Comparison of ENCODE assay signal across 11 cellular contexts in genomic region chr7:128020161-128020560, GRCh38. TPM values are rescaled to one million over a fixed set of nuclear protein-coding genes. Genes with fewer than 3 reads are reported as not detected.
DNase-seq lines count a peak whose midpoint lies in the region; ATAC-seq and TF ChIP-seq lines count a peak whose summit lies in the region.
"Had no signal": no experiment of that assay in that cellular context is flagged by ENCODE, and none has a peak within 500 bp of the region (broad histone marks: within the 10 kb centered on the region; RNA-seq: fewer than 3 reads in every experiment).

No MANE protein-coding gene starts in this region.

- H3F3A ChIP-seq in GM23338 (replicated peaks; ENCODE audit: low read depth): no peaks in the 10 kb centered on the region; the same call in 1 of the 2 replicates

- ATAC-seq in GM23338 (peak; percentile 54), GM19452 (IDR thresholded peaks at IDR 0.05; ENCODE audit: unreplicated experiment) (no peak), GM19455 (IDR thresholded peaks at IDR 0.05; ENCODE audit: unreplicated experiment) (no peak)
- ATAC-seq in stimulated activated naive B cell treated with anti-CD40 and anti-IgM and Interleukin-4, amounts not matched to agents 10 μg/mL and 1 μg/mL and 100 μg/mL, for 72 hours (replicated peaks): no peak
- ATAC-seq: left cardiac atrium; stimulated activated effector memory CD8-positive, alpha-beta T cell treated with anti-CD3 and anti-CD28 coated beads, Interleukin-12 subunit alpha, Interleukin-12 subunit beta, amount 100 ng/mL, for 72 hours had no signal

- no peaks in the 10 kb centered on the region for H3K36me3 ChIP-seq in GM23338 (ENCODE audit: insufficient read depth)
- H3K36me3 ChIP-seq in hepatocyte (replicated peaks; ENCODE audit: insufficient read depth, low read depth): no peaks in the 10 kb centered on the region

- H3K4me3 ChIP-seq in GM23338 (no peak overlapping the region), hepatocyte (no peak overlapping the region)

- no peak overlapping the region for H3K27ac Mint-ChIP-seq in GM23338
- H3K27ac Mint-ChIP-seq in stimulated activated naive B cell treated with anti-CD40 and anti-IgM and Interleukin-4, amounts not matched to agents 10 μg/mL and 1 μg/mL and 100 μg/mL, for 72 hours: no peak overlapping the region

- peaks cover 5% of the 10 kb centered on the region for H3K27me3 Mint-ChIP-seq in GM23338 (ENCODE audit: insufficient read depth, low read depth, poor library complexity)
- no peaks in the 10 kb centered on the region for H3K27me3 Mint-ChIP-seq in stimulated activated naive B cell treated with anti-CD40 and anti-IgM and Interleukin-4, amounts not matched to agents 10 μg/mL and 1 μg/mL and 100 μg/mL, for 72 hours

- H3K27me3 ChIP-seq in GM23338 (ENCODE audit: insufficient read depth) (no peaks in the 10 kb centered on the region), hepatocyte (no peaks in the 10 kb centered on the region)

- H3K9me3 Mint-ChIP-seq in GM23338: no peaks in the 10 kb centered on the region
- H3K9me3 Mint-ChIP-seq in stimulated activated naive B cell treated with anti-CD40 and anti-IgM and Interleukin-4, amounts not matched to agents 10 μg/mL and 1 μg/mL and 100 μg/mL, for 72 hours: no peaks in the 10 kb centered on the region
- H3K9me3 Mint-ChIP-seq: stimulated activated effector memory CD8-positive, alpha-beta T cell treated with anti-CD3 and anti-CD28 coated beads, Interleukin-12 subunit alpha, Interleukin-12 subunit beta, amount 100 ng/mL, for 72 hours had no signal

- no peak overlapping the region; the same call in 2 of the 3 replicates for H3K4me3 Mint-ChIP-seq in GM23338
- H3K4me3 Mint-ChIP-seq in stimulated activated naive B cell treated with anti-CD40 and anti-IgM and Interleukin-4, amounts not matched to agents 10 μg/mL and 1 μg/mL and 100 μg/mL, for 72 hours: no peak overlapping the region
- H3K4me3 Mint-ChIP-seq: stimulated activated effector memory CD8-positive, alpha-beta T cell treated with anti-CD3 and anti-CD28 coated beads, Interleukin-12 subunit alpha, Interleukin-12 subunit beta, amount 100 ng/mL, for 72 hours had no signal

- H3K4me1 Mint-ChIP-seq in GM23338: peaks cover 74% of the 10 kb centered on the region
- H3K4me1 Mint-ChIP-seq in stimulated activated naive B cell treated with anti-CD40 and anti-IgM and Interleukin-4, amounts not matched to agents 10 μg/mL and 1 μg/mL and 100 μg/mL, for 72 hours: peaks cover 4 to 6% of the 10 kb centered on the region in 2 donors

- peak overlapping the region; percentile 57; the same call in 1 of the 2 replicates for H3K4me2 ChIP-seq in GM23338
- no peak overlapping the region for H3K4me2 ChIP-seq in hepatocyte

- H4K20me1 ChIP-seq in GM23338 (replicated peaks; ENCODE audit: insufficient read depth) (peaks cover 48% of the 10 kb centered on the region), hepatocyte (ENCODE audit: insufficient read depth, poor library complexity, severe bottlenecking) (peaks cover 3% of the 10 kb centered on the region)

- H3K9me2 ChIP-seq in GM23338 (ENCODE audit: insufficient read depth) (no peaks in the 10 kb centered on the region), hepatocyte (replicated peaks; ENCODE audit: insufficient read depth) (no peaks in the 10 kb centered on the region)

- peak overlapping the region; percentile 57; the same call in 1 of the 2 replicates for H3K27ac ChIP-seq in GM23338 (ENCODE audit: low read depth)
- no peak overlapping the region for H3K27ac ChIP-seq in VCaP
- H3K27ac ChIP-seq in hepatocyte: no peak overlapping the region

- WGBS in hepatocyte (ENCODE audit: low lambda C conversion rate, missing lambda C conversion rate): 89% methylated on average over 6 of the region's 6 CpGs

- TF ChIP-seq CTCF in GM23338 (conservative IDR thresholded peaks at IDR 0.05; ENCODE audit: low read depth in 2 of 2): peak; percentile 93 to 97
- TF ChIP-seq CTCF in VCaP (conservative IDR thresholded peaks at IDR 0.05): peak; percentile 32
- TF ChIP-seq CTCF in hepatocyte (IDR thresholded peaks at IDR 0.05; ENCODE audit: poor library complexity): peak; percentile 18

- H3K36me3 Mint-ChIP-seq in GM23338 (ENCODE audit: low read depth): peaks cover 3% of the 10 kb centered on the region; the same call in 2 of the 3 replicates
- peaks cover 46 to 66% of the 10 kb centered on the region in 2 donors for H3K36me3 Mint-ChIP-seq in stimulated activated naive B cell treated with anti-CD40 and anti-IgM and Interleukin-4, amounts not matched to agents 10 μg/mL and 1 μg/mL and 100 μg/mL, for 72 hours

- H3K4me1 ChIP-seq in GM23338 (ENCODE audit: insufficient read depth) (peaks cover 39% of the 10 kb centered on the region), hepatocyte (ENCODE audit: insufficient read depth) (peaks cover 3% of the 10 kb centered on the region)

- H2AFZ ChIP-seq in GM23338: no peak overlapping the region
- no peak overlapping the region for H2AFZ ChIP-seq in hepatocyte

- H3K79me2 ChIP-seq in GM23338 (replicated peaks; ENCODE audit: insufficient read depth) (peaks cover 30% of the 10 kb centered on the region), hepatocyte (peaks cover 33% of the 10 kb centered on the region)

- peak; percentile 11 for DNase-seq in CMK (ENCODE audit: low read depth)
- peak; percentile 93 for DNase-seq in GM23338 (ENCODE audit: low spot score)
- DNase-seq in hepatocyte (ENCODE audit: low spot score): no peak
- DNase-seq in COLO829 (ENCODE audit: low spot score): no peak
- no peak for DNase-seq in stimulated activated naive B cell treated with anti-CD40 and anti-IgM and Interleukin-4, amounts not matched to agents 10 μg/mL and 1 μg/mL and 100 μg/mL, for 72 hours
- DNase-seq: left cardiac atrium, retina had no signal

- no peaks in the 10 kb centered on the region for H3K9me3 ChIP-seq in hepatocyte (ENCODE audit: low read depth)

TF ChIP-seq in GM23338, 12 proteins besides CTCF, POLR2A, EP300 and RAD21 (continues in another document):
- no peak for TF ChIP-seq ZNF114 (CRISPR knock-in tag; IDR thresholded peaks at IDR 0.05)
- TF ChIP-seq POLR2AphosphoS5 (IDR thresholded peaks at IDR 0.05; ENCODE audit: low read depth): no peak
- TF ChIP-seq ZNF462 (CRISPR knock-in tag; IDR thresholded peaks at IDR 0.05): no peak
- no peak for TF ChIP-seq STAT1 (IDR thresholded peaks at IDR 0.05; ENCODE audit: unreplicated experiment)
- no peak for TF ChIP-seq CREB1 (CRISPR knock-in tag; IDR thresholded peaks at IDR 0.05; ENCODE audit: low read depth)
- no peak for TF ChIP-seq ZNF331 (CRISPR knock-in tag; IDR thresholded peaks at IDR 0.05; ENCODE audit: low read depth)

RNA-seq across cellular contexts. Expression of gene LRRC4, which starts 11.1 kb away (rescaled TPM):
- total RNA-seq in GM23338 (2014; rRNA removed; shearing (Covaris generic)): 3.6 and 5.2 TPM in 2 replicates
- polyA plus RNA-seq in GM23338 (2016; fragmentation: Nextera tagmentation; extraction: Ambion mirVana) (1.7 and 1.9 TPM in 2 replicates), hepatocyte (3.5 and 3.9 TPM in 2 replicates)
- 15.1 TPM in 2 replicates for total RNA-seq in hepatocyte

Comparison
In these comparisons a context has a peak if more than half of its experiments do, and no peak if none do; other contexts are left out.
1. DNase-seq: peak in CMK (single experiment) and GM23338 (single experiment); none in hepatocyte (single experiment), COLO829 (single experiment) and stimulated activated naive B cell treated with anti-CD40 and anti-IgM and Interleukin-4, amounts not matched to agents 10 μg/mL and 1 μg/mL and 100 μg/mL, for 72 hours (single experiment).
2. CTCF ChIP-seq: peak in every context shown above with its lines; median percentile 95 in GM23338; 32 in VCaP; 18 in hepatocyte.